Comparison of ENCODE assay signal across 18 cellular contexts in genomic region chr20:38216736-38217595, GRCh38. TPM values are rescaled to one million over a fixed set of nuclear protein-coding genes. Genes with fewer than 3 reads are reported as not detected.
DNase-seq lines count a peak whose midpoint lies in the region; ATAC-seq, FAIRE-seq and TF ChIP-seq lines count a peak whose summit lies in the region.
"Had no signal": no experiment of that assay in that cellular context is flagged by ENCODE, and none has a peak within 500 bp of the region (broad histone marks: within the 10 kb centered on the region; RNA-seq: fewer than 3 reads in every experiment).

No MANE protein-coding gene starts in this region.

- no peaks in the 10 kb centered on the region for H3K79me2 ChIP-seq in astrocyte (ENCODE audit: insufficient read depth, low read length)
- H3K79me2 ChIP-seq in mesendoderm (ENCODE audit: control insufficient read depth, insufficient read depth, low read length): no peaks in the 10 kb centered on the region

- H3K4me2 ChIP-seq in astrocyte (ENCODE audit: low read length) (peak overlapping the region; percentile 81), mesendoderm (ENCODE audit: low read length) (no peak overlapping the region)

- H3K36me3 ChIP-seq in astrocyte (ENCODE audit: insufficient read depth, low read length) (peaks cover 2% of the 10 kb centered on the region), mesendoderm (ENCODE audit: control insufficient read depth, insufficient read depth, low read length) (no peaks in the 10 kb centered on the region), testis (ENCODE audit: low read depth, missing control alignments) (no peaks in the 10 kb centered on the region)
- H3K36me3 ChIP-seq: adrenal gland had no signal

- intact Hi-C loops in cardiac septum (cut with DNase I): loop anchor here (5.0 kb wide), 1 partner anchor 90 kb away; no protein-coding TSS in a partner anchor
- intact Hi-C loops in Right ventricle myocardium superior (cut with DNase I): loop anchor here (5.0 kb wide), 1 partner anchor 50 kb away; the partner anchor contains the start of gene TGM2
- intact Hi-C loops in testis (cut with DNase I; ENCODE audit: low total_unique reads): no loop called here

- no peak overlapping the region for H2BK120ac ChIP-seq in mesendoderm (ENCODE audit: low read depth, low read length)

- H2AFZ ChIP-seq in astrocyte (ENCODE audit: low read depth, low read length): peak overlapping the region; percentile 49

- no peak for TF ChIP-seq CTCF in astrocyte (IDR thresholded peaks at IDR 0.05; ENCODE audit: insufficient read depth, low read depth, low read length)
- no peak for TF ChIP-seq CTCF in testis (IDR thresholded peaks at IDR 0.05)

- H3K27me3 ChIP-seq in astrocyte (ENCODE audit: insufficient read depth, low read length) (no peaks in the 10 kb centered on the region), mesendoderm (ENCODE audit: insufficient read depth, low read length, poor library complexity) (no peaks in the 10 kb centered on the region), testis (no peaks in the 10 kb centered on the region)
- H3K27me3 ChIP-seq: adrenal gland had no signal

- peaks cover 36% of the 10 kb centered on the region for H3K4me1 ChIP-seq in astrocyte (ENCODE audit: insufficient read depth, low read length)
- no peaks in the 10 kb centered on the region for H3K4me1 ChIP-seq in mesendoderm (ENCODE audit: control insufficient read depth, low read depth, low read length)
- peaks cover 7% of the 10 kb centered on the region for H3K4me1 ChIP-seq in testis
- H3K4me1 ChIP-seq: adrenal gland had no signal

- H3K4ac ChIP-seq in mesendoderm (ENCODE audit: low read depth, low read length): no peak overlapping the region

- H3K9me3 ChIP-seq in astrocyte (ENCODE audit: insufficient read depth, low read depth, low read length) (no peaks in the 10 kb centered on the region), testis (no peaks in the 10 kb centered on the region)
- H3K9me3 ChIP-seq: adrenal gland had no signal

- peak overlapping the region; percentile 84 for H3K9ac ChIP-seq in astrocyte (ENCODE audit: low read length)
- H3K9ac ChIP-seq in mesendoderm (ENCODE audit: low read length): no peak overlapping the region

- TF ChIP-seq POLR2A in testis (IDR thresholded peaks at IDR 0.05): no peak

- H3K4me3 ChIP-seq in astrocyte (ENCODE audit: insufficient read depth, low read depth, low read length): peak overlapping the region; percentile 9
- H3K4me3 ChIP-seq in mesendoderm (ENCODE audit: low read length): no peak overlapping the region
- no peak overlapping the region for H3K4me3 ChIP-seq in testis
- H3K4me3 ChIP-seq: adrenal gland had no signal

- peak overlapping the region; percentile 86 for H3K27ac Mint-ChIP-seq in astrocyte (ENCODE audit: unreplicated experiment)
- H3K27ac Mint-ChIP-seq: effector memory CD8-positive, alpha-beta T cell; H9; T-helper 17 cell had no signal

- no peak overlapping the region for H4K5ac ChIP-seq in mesendoderm (ENCODE audit: low read length)

- WGBS in mesendoderm (ENCODE audit: extremely low coverage, insufficient coverage, low lambda C conversion rate): no CpG with 5 or more reads among the region's 24 CpGs
- WGBS in testis, 2 donors: 91 to 93% methylated on average over 7 to 23 of the region's 24 CpGs

- H3K79me1 ChIP-seq in mesendoderm (ENCODE audit: low read length): no peaks in the 10 kb centered on the region

- peak overlapping the region; percentile 4 for H3K23ac ChIP-seq in mesendoderm (ENCODE audit: low read length)

- no peaks in the 10 kb centered on the region for H3K27me3 Mint-ChIP-seq in astrocyte (ENCODE audit: low read depth, unreplicated experiment)

- H3K27ac ChIP-seq in astrocyte (ENCODE audit: low read depth, low read length) (peak overlapping the region; percentile 97), mesendoderm (ENCODE audit: low read depth, low read length) (no peak overlapping the region), testis (no peak overlapping the region)
- H3K27ac ChIP-seq: adrenal gland, C4-2B had no signal

- H3K4me3 Mint-ChIP-seq in astrocyte (ENCODE audit: unreplicated experiment): no peak overlapping the region
- H3K4me3 Mint-ChIP-seq: effector memory CD8-positive, alpha-beta T cell; H9; T-helper 17 cell had no signal

- no peak overlapping the region for H2BK15ac ChIP-seq in mesendoderm (replicated peaks; ENCODE audit: low read depth)

- H3K18ac ChIP-seq in mesendoderm (ENCODE audit: low read length): no peak overlapping the region

- FAIRE-seq in astrocyte (lab: Jason Lieb, UNC): no peak
- peak; percentile 71 for FAIRE-seq in urothelium cell line (lab: Jason Lieb, UNC)

- no peaks in the 10 kb centered on the region for H3K9me3 Mint-ChIP-seq in astrocyte (ENCODE audit: unreplicated experiment)
- H3K9me3 Mint-ChIP-seq: effector memory CD8-positive, alpha-beta T cell; H9 had no signal

- no peak overlapping the region for H3K56ac ChIP-seq in mesendoderm (ENCODE audit: low read length)

- no peak for ATAC-seq in Right ventricle myocardium superior (ENCODE audit: poor library complexity)
- ATAC-seq in HG03175 (IDR thresholded peaks at IDR 0.05; ENCODE audit: unreplicated experiment): no peak
- ATAC-seq: activated CD4-positive, CD25-positive, alpha-beta regulatory T cell treated with anti-CD3 and anti-CD28 coated beads, Interleukin-2, amount 50 U/mL, for 24 hours; effector memory CD8-positive, alpha-beta T cell; T-helper 17 cell had no signal

- peaks cover 24% of the 10 kb centered on the region for H3K4me1 Mint-ChIP-seq in astrocyte (ENCODE audit: low read depth, unreplicated experiment)

- no peak overlapping the region for H4K8ac ChIP-seq in mesendoderm (ENCODE audit: low read depth, low read length)

- no peaks in the 10 kb centered on the region for H4K20me1 ChIP-seq in astrocyte (ENCODE audit: insufficient read depth, low read length)

- H2BK5ac ChIP-seq in mesendoderm (ENCODE audit: low read length): no peak overlapping the region

- H3K36me3 Mint-ChIP-seq in astrocyte (ENCODE audit: low read depth, unreplicated experiment): no peaks in the 10 kb centered on the region

- DNase-seq in cardiac septum (ENCODE audit: low spot score) (peak; percentile 73), Right ventricle myocardium superior (no peak), astrocyte (ENCODE audit: low read depth) (no peak), mesendoderm (no peak), urothelium cell line (ENCODE audit: low spot score) (peak; percentile 52), testis (no peak), AG08396 (ENCODE audit: low spot score) (no peak)
- DNase-seq: effector memory CD8-positive, alpha-beta T cell; H9; NCI-H187 treated with DMSO at 0.1 percent for 48 hours; NK-92 treated with Interleukin-12 subunit alpha and Interleukin-12 subunit beta, amount 100 ng/mL, for 24 hours; SHP77; stimulated activated CD4-positive, alpha-beta T cell treated with anti-CD3 and anti-CD28 coated beads, Interleukin-4, amount 100 ng/mL, for 24 hours; T-helper 17 cell had no signal

- H2AK5ac ChIP-seq in mesendoderm (ENCODE audit: low read length): no peak overlapping the region

RNA-seq across cellular contexts. Expression of gene KIAA1755, which starts 43.6 kb away (rescaled TPM):
- total RNA-seq in cardiac septum (7.0 TPM), Right ventricle myocardium superior (5.4 TPM), astrocyte (0.77 and 1.1 TPM in 2 replicates), testis (1 to 10 TPM; 7.6 to 9.6 TPM)
- 0.13 TPM for polyA plus RNA-seq in mesendoderm (2013, experiment 1 of 2)
- polyA plus RNA-seq in mesendoderm (2013, experiment 2 of 2): 0.15 TPM
- polyA plus RNA-seq in testis (ENCODE audit: insufficient read depth, low read depth, low replicate concordance): 5.2 TPM
- total RNA-seq: T-helper 17 cell had no signal

RNA-seq across cellular contexts. Expression of gene TGM2, which starts 51.9 kb away (rescaled TPM):
- total RNA-seq in cardiac septum (792 TPM), Right ventricle myocardium superior (469 TPM), astrocyte (48.2 and 98.9 TPM in 2 replicates), testis (1 to 10 TPM; 3.2 to 8.5 TPM)
- polyA plus RNA-seq in mesendoderm (2013, experiment 1 of 2): 0.56 TPM
- polyA plus RNA-seq in mesendoderm (2013, experiment 2 of 2): 0.56 TPM
- 49.0 TPM for polyA plus RNA-seq in testis (ENCODE audit: insufficient read depth, low read depth, low replicate concordance)

Comparison
In these comparisons a context has a peak if more than half of its experiments do, and no peak if none do; other contexts are left out.
1. DNase-seq: peak in cardiac septum (single experiment) and urothelium cell line (single experiment); none in Right ventricle myocardium superior (single experiment), astrocyte (single experiment), mesendoderm (single experiment), testis (single experiment) and AG08396 (single experiment).